ENCODE assay signal across 11 cellular contexts in genomic region chr20:53597085-53597482, GRCh38. TPM values are rescaled to one million over a fixed set of nuclear protein-coding genes. Genes with fewer than 3 reads are reported as not detected.
DNase-seq lines count a peak whose midpoint lies in the region; ATAC-seq, FAIRE-seq and TF ChIP-seq lines count a peak whose summit lies in the region.
"Had no signal": no experiment of that assay in that cellular context is flagged by ENCODE, and none has a peak within 500 bp of the region (broad histone marks: within the 10 kb centered on the region; RNA-seq: fewer than 3 reads in every experiment).

No MANE protein-coding gene starts in this region.

- peak overlapping the region; percentile 58 for H2AFZ ChIP-seq in smooth muscle cell (ENCODE audit: low read depth)

- peak overlapping the region; percentile 84 for H3K27ac ChIP-seq in smooth muscle cell (ENCODE audit: low read depth)

- peak overlapping the region; percentile 93 for H3K27ac Mint-ChIP-seq in activated CD8-positive, alpha-beta T cell treated with anti-CD3 and anti-CD28 coated beads for 36 hours

- H3K4me3 ChIP-seq in fibroblast of villous mesenchyme (ENCODE audit: low read depth, low read length) (no peak overlapping the region), smooth muscle cell (peak overlapping the region; percentile 78)

- no peaks in the 10 kb centered on the region for H3F3A ChIP-seq in smooth muscle cell (ENCODE audit: low read depth)

- 7% methylated on average over 3 of the region's 3 CpGs for WGBS in smooth muscle cell (ENCODE audit: low lambda C conversion rate)

- intact Hi-C loops in activated CD8-positive, alpha-beta T cell treated with anti-CD3 and anti-CD28 coated beads for 36 hours (cut with micrococcal nuclease): no loop called here

- no peaks in the 10 kb centered on the region for H3K27me3 ChIP-seq in smooth muscle cell (ENCODE audit: low read depth)

- no peaks in the 10 kb centered on the region for H4K20me1 ChIP-seq in smooth muscle cell (ENCODE audit: low read depth)

- peak overlapping the region; percentile 18 for H3K4me3 Mint-ChIP-seq in activated CD8-positive, alpha-beta T cell treated with anti-CD3 and anti-CD28 coated beads for 36 hours

- H3K36me3 ChIP-seq in smooth muscle cell (ENCODE audit: low read depth): no peaks in the 10 kb centered on the region

- peaks cover 24% of the 10 kb centered on the region for H3K4me1 ChIP-seq in smooth muscle cell (ENCODE audit: low read depth)

- peak overlapping the region; percentile 53 for H3K4me2 ChIP-seq in smooth muscle cell

- CTCF ChIA-PET in activated CD8-positive, alpha-beta T cell treated with anti-CD3 and anti-CD28 coated beads for 36 hours (lab: Charles Lee): interaction anchor here (1.3 to 3.1 kb wide), 4 partner anchors 13 to 288 kb away, joined by 3 to 10 read pairs (median 4); no protein-coding TSS in a partner anchor

- no peak for ATAC-seq in activated CD8-positive, alpha-beta T cell treated with anti-CD3 and anti-CD28 coated beads for 36 hours
- no peak for ATAC-seq in HG03354 (IDR thresholded peaks at IDR 0.05; ENCODE audit: poor library complexity, severe bottlenecking, unreplicated experiment)
- ATAC-seq: activated CD4-positive, CD25-positive, alpha-beta regulatory T cell treated with anti-CD3 and anti-CD28 coated beads, Interleukin-2, amount 50 U/mL, for 24 hours had no signal

- H3K27me3 Mint-ChIP-seq in activated CD8-positive, alpha-beta T cell treated with anti-CD3 and anti-CD28 coated beads for 36 hours: no peaks in the 10 kb centered on the region

- no peak for TF ChIP-seq CTCF in activated CD8-positive, alpha-beta T cell treated with anti-CD3 and anti-CD28 coated beads for 36 hours (IDR thresholded peaks at IDR 0.05)
- TF ChIP-seq CTCF in fibroblast of villous mesenchyme (IDR thresholded peaks at IDR 0.05; ENCODE audit: insufficient read depth, low read depth, low read length): no peak
- TF ChIP-seq CTCF in smooth muscle cell (IDR thresholded peaks at IDR 0.05; ENCODE audit: borderline replicate concordance, insufficient read depth, poor library complexity, severe bottlenecking): no peak

- peaks cover 14% of the 10 kb centered on the region for H3K79me2 ChIP-seq in smooth muscle cell (ENCODE audit: low read depth)

- no peaks in the 10 kb centered on the region for H3K9me3 Mint-ChIP-seq in activated CD8-positive, alpha-beta T cell treated with anti-CD3 and anti-CD28 coated beads for 36 hours

- POLR2A ChIA-PET in activated CD8-positive, alpha-beta T cell treated with anti-CD3 and anti-CD28 coated beads for 36 hours (lab: Charles Lee): interaction anchor here (1.6 kb wide), 1 partner anchor 13 kb away, joined by 7 read pairs; no protein-coding TSS in a partner anchor

- H3K36me3 Mint-ChIP-seq in activated CD8-positive, alpha-beta T cell treated with anti-CD3 and anti-CD28 coated beads for 36 hours (ENCODE audit: low read depth): peaks cover 7% of the 10 kb centered on the region

- DNase-seq in HT-29 (ENCODE audit: low spot score) (peak; percentile 75), fibroblast of villous mesenchyme (ENCODE audit: low read depth) (peak; percentile 73), smooth muscle cell (lab: John Stamatoyannopoulos, UW; ENCODE audit: unreplicated experiment) (no peak), NCI-H2227 (lab: John Stamatoyannopoulos, UW; ENCODE audit: unreplicated experiment) (no peak), urothelium cell line (ENCODE audit: low spot score) (no peak), midbrain (lab: John Stamatoyannopoulos, UW) (no peak)
- DNase-seq in activated CD8-positive, alpha-beta T cell treated with anti-CD3 and anti-CD28 coated beads for 36 hours: no peak
- DNase-seq: NCI-H2081 treated with DMSO at 0.1 percent for 48 hours, occipital lobe had no signal

- FAIRE-seq in urothelium cell line (lab: Jason Lieb, UNC): no peak

- peaks cover 47% of the 10 kb centered on the region for H3K4me1 Mint-ChIP-seq in activated CD8-positive, alpha-beta T cell treated with anti-CD3 and anti-CD28 coated beads for 36 hours (ENCODE audit: low read depth)

- H3K9me3 ChIP-seq in smooth muscle cell (replicated peaks; ENCODE audit: low read depth): no peaks in the 10 kb centered on the region

- H3K9ac ChIP-seq in smooth muscle cell (ENCODE audit: low read depth): no peak overlapping the region

RNA-seq across cellular contexts. Expression of gene ZNF217, which starts 3.4 kb away (rescaled TPM):
- 16.9 and 19.2 TPM in 2 replicates for total RNA-seq in HT-29 (2014; rRNA removed; shearing (Covaris generic))
- total RNA-seq in activated CD8-positive, alpha-beta T cell treated with anti-CD3 and anti-CD28 coated beads for 36 hours: 10 to 100 TPM; 51.3 to 51.8 TPM
- 20.3 and 22.9 TPM in 2 replicates for total RNA-seq in fibroblast of villous mesenchyme
- total RNA-seq in smooth muscle cell: 42.2 and 42.9 TPM in 2 replicates
- polyA plus RNA-seq in smooth muscle cell: 3.9 and 8.5 TPM in 2 replicates

Comparison
In these comparisons a context has a peak if more than half of its experiments do, and no peak if none do; other contexts are left out.
1. DNase-seq: peak in HT-29 (single experiment) and fibroblast of villous mesenchyme (single experiment); none in activated CD8-positive, alpha-beta T cell treated with anti-CD3 and anti-CD28 coated beads for 36 hours (single experiment), smooth muscle cell (single experiment), NCI-H2227 (single experiment), urothelium cell line (single experiment) and midbrain (single experiment).